ENCODE assay signal across 10 cellular contexts in the genomic region with DNA sequence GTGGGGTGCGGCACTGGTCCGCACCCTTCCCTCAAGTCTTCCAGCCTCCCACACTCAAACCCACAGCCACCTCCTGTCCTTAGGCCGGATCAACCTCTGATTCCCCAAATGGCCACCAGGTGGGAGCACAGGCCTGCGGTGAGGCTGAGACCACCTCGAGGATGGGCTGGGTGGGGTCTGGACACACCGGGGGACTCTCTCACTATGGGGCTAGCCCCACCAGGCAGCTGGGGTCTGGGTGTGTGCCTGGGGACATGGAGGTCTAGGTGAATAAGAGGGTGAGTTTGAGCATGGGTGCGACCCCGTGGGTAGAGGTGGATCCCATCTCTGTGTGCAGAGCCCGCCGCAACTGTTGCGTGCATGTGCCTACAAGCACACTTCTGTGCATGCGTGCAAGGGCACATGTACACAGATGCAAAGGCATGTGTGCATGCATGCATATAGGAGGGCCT. TPM values are rescaled to one million over a fixed set of nuclear protein-coding genes. Genes with fewer than 3 reads are reported as not detected.
A peak's percentile ranks its signal among the peaks of the same experiment; 100 is the strongest.
DNase-seq lines count a peak whose midpoint lies in the region; ATAC-seq and TF ChIP-seq lines count a peak whose summit lies in the region.
"Had no signal": no experiment of that assay in that cellular context is flagged by ENCODE, and none has a peak within 500 bp of the region (broad histone marks: within the 10 kb centered on the region; RNA-seq: fewer than 3 reads in every experiment).

No MANE protein-coding gene starts in this region.

- peaks cover 0 to 7% (median 5%) of the 10 kb centered on the region in 6 donors for H3K4me1 ChIP-seq in spleen

- peaks cover 2% of the 10 kb centered on the region for H3K27me3 Mint-ChIP-seq in activated naive CD4-positive, alpha-beta T cell treated with anti-CD3 and anti-CD28 coated beads for 36 hours (ENCODE audit: low read depth)

- TF ChIP-seq CTCF in epithelial cell of proximal tubule (conservative IDR thresholded peaks at IDR 0.05; ENCODE audit: low read depth, low read length) (peak; percentile 60), spleen (IDR thresholded peaks at IDR 0.05 in 8 of 11, conservative IDR thresholded peaks at IDR 0.05 in 3 of 11) (peak in 6 of 11 experiments; percentile 34 to 53 (median 37))

- TF ChIP-seq POLR2A in spleen (IDR thresholded peaks at IDR 0.05) = no peak

- H3K4me3 ChIP-seq in epithelial cell of proximal tubule (ENCODE audit: low read depth, low read length) (no peak overlapping the region), spleen (no peak overlapping the region)

- peak; percentile 29 for DNase-seq in activated naive CD4-positive, alpha-beta T cell treated with anti-CD3 and anti-CD28 coated beads for 36 hours
- no peak for DNase-seq in activated naive CD4-positive, alpha-beta T cell (lab: John Stamatoyannopoulos, UW)
- DNase-seq in NCI-H82 (lab: John Stamatoyannopoulos, UW) (peak; percentile 73), epithelial cell of proximal tubule (ENCODE audit: low read depth) (no peak), spleen (no peak), kidney tubule cell (ENCODE audit: low spot score) (no peak)
- DNase-seq in stimulated activated CD4-positive, alpha-beta T cell treated with anti-CD3 and anti-CD28 coated beads, Interleukin-2, amount 100 ng/mL, for 48 hours = no peak
- DNase-seq: stimulated activated CD4-positive, alpha-beta T cell treated with anti-CD3 and anti-CD28 coated beads, Interleukin-15, amount 100 ng/mL, for 24 hours had no signal

- intact Hi-C loops in activated naive CD4-positive, alpha-beta T cell treated with anti-CD3 and anti-CD28 coated beads for 36 hours (cut with micrococcal nuclease) = loop anchor here (1.0 to 10.0 kb wide), 6 partner anchors 127 to 590 kb away; no protein-coding TSS in a partner anchor
- intact Hi-C loops in spleen (cut with DNase I; ENCODE audit: low total_unique reads) = loop anchor here (5.0 kb wide), 1 partner anchor 312 kb away; no protein-coding TSS in a partner anchor

- H3K4me1 Mint-ChIP-seq in activated naive CD4-positive, alpha-beta T cell treated with anti-CD3 and anti-CD28 coated beads for 36 hours (ENCODE audit: low read depth) = peaks cover 5% of the 10 kb centered on the region

- no peaks in the 10 kb centered on the region for H3K9me3 ChIP-seq in spleen

- no peak for ATAC-seq in GM19395 (IDR thresholded peaks at IDR 0.05; ENCODE audit: unreplicated experiment)
- ATAC-seq: activated T-helper 17 cell treated with anti-CD3 and anti-CD28 coated beads, Interleukin-2, amount 50 U/mL, for 72 hours had no signal

- H3K4me3 Mint-ChIP-seq in activated naive CD4-positive, alpha-beta T cell treated with anti-CD3 and anti-CD28 coated beads for 36 hours = no peak overlapping the region
- H3K4me3 Mint-ChIP-seq: activated T-helper 17 cell treated with anti-CD3 and anti-CD28 coated beads, Interleukin-2, amount 50 U/mL, for 72 hours had no signal

- WGBS in spleen, 5 donors = 65 to 94% (median 68%) methylated on average over 6 to 12 of the region's 12 CpGs

- H3K9me3 Mint-ChIP-seq in activated naive CD4-positive, alpha-beta T cell treated with anti-CD3 and anti-CD28 coated beads for 36 hours = peaks cover 2% of the 10 kb centered on the region
- H3K9me3 Mint-ChIP-seq: activated T-helper 17 cell treated with anti-CD3 and anti-CD28 coated beads, Interleukin-2, amount 50 U/mL, for 72 hours had no signal

- no peak overlapping the region for H3K27ac Mint-ChIP-seq in activated naive CD4-positive, alpha-beta T cell treated with anti-CD3 and anti-CD28 coated beads for 36 hours
- H3K27ac Mint-ChIP-seq: activated T-helper 17 cell treated with anti-CD3 and anti-CD28 coated beads, Interleukin-2, amount 50 U/mL, for 72 hours had no signal

- peaks cover 0 to 15% (median 0%) of the 10 kb centered on the region in 7 donors for H3K27me3 ChIP-seq in spleen (replicated peaks in 1 of 7)

- no peaks in the 10 kb centered on the region for H3K36me3 ChIP-seq in spleen

- no peaks in the 10 kb centered on the region for H3K36me3 Mint-ChIP-seq in activated naive CD4-positive, alpha-beta T cell treated with anti-CD3 and anti-CD28 coated beads for 36 hours (ENCODE audit: low read depth)

- CTCF ChIA-PET in activated naive CD4-positive, alpha-beta T cell treated with anti-CD3 and anti-CD28 coated beads for 36 hours (lab: Charles Lee) = interaction anchor here (0.6 kb wide), 2 partner anchors 22 to 229 kb away, joined by 3 read pairs; no protein-coding TSS in a partner anchor

- H3K27ac ChIP-seq in spleen = no peak overlapping the region

RNA-seq across cellular contexts. Expression of a gene that starts 32.6 kb away (rescaled TPM):
- total RNA-seq in activated naive CD4-positive, alpha-beta T cell treated with anti-CD3 and anti-CD28 coated beads for 36 hours = under 1 TPM; 0.14 to 0.17 TPM
- not detected in 2 replicates for total RNA-seq in epithelial cell of proximal tubule
- total RNA-seq in spleen = under 1 TPM; 0.05 to 0.79 (median 0.16) TPM
- polyA plus RNA-seq in spleen = under 1 TPM; under 0.01 to 0.13 (median 0.03) TPM

Comparison
In these comparisons a context has a peak if more than half of its experiments do, and no peak if none do; other contexts are left out.
1. DNase-seq: peak in activated naive CD4-positive, alpha-beta T cell treated with anti-CD3 and anti-CD28 coated beads for 36 hours (single experiment) and NCI-H82 (single experiment); none in activated naive CD4-positive, alpha-beta T cell (0 of 4), epithelial cell of proximal tubule (single experiment), spleen (single experiment), kidney tubule cell (single experiment) and stimulated activated CD4-positive, alpha-beta T cell treated with anti-CD3 and anti-CD28 coated beads, Interleukin-2, amount 100 ng/mL, for 48 hours (0 of 2).